9 cellular contexts compared by ENCODE assay signal in genomic region chr5:160166069-160166972, GRCh38. TPM values are rescaled to one million over a fixed set of nuclear protein-coding genes. Genes with fewer than 3 reads are reported as not detected.
DNase-seq lines count a peak whose midpoint lies in the region; ATAC-seq and TF ChIP-seq lines count a peak whose summit lies in the region.
"Had no signal": no experiment of that assay in that cellular context is flagged by ENCODE, and none has a peak within 500 bp of the region (broad histone marks: within the 10 kb centered on the region; RNA-seq: fewer than 3 reads in every experiment).

No MANE protein-coding gene starts in this region.

- H3K9me3 ChIP-seq in breast epithelium, result no peaks in the 10 kb centered on the region
- no peaks in the 10 kb centered on the region for H3K9me3 ChIP-seq in lower lobe of right lung
- no peaks in the 10 kb centered on the region for H3K9me3 ChIP-seq in upper lobe of left lung
- H3K9me3 ChIP-seq: MG63 had no signal

- H3K27ac ChIP-seq in breast epithelium, result peak overlapping the region; percentile 83 to 96
- H3K27ac ChIP-seq in lower lobe of right lung, result peak overlapping the region; percentile 39
- peak overlapping the region; percentile 70 to 79 (median 75) for H3K27ac ChIP-seq in upper lobe of left lung

- no peaks in the 10 kb centered on the region for H3K36me3 ChIP-seq in breast epithelium
- no peaks in the 10 kb centered on the region for H3K36me3 ChIP-seq in lower lobe of right lung
- H3K36me3 ChIP-seq in upper lobe of left lung, result no peaks in the 10 kb centered on the region
- H3K36me3 ChIP-seq: MG63 had no signal

- TF ChIP-seq EP300 in upper lobe of left lung (IDR thresholded peaks at IDR 0.05), result no peak

- TF ChIP-seq POLR2A in breast epithelium (IDR thresholded peaks at IDR 0.05), result no peak
- TF ChIP-seq POLR2A in upper lobe of left lung (IDR thresholded peaks at IDR 0.05), result no peak

- ATAC-seq in lower lobe of right lung (no peak), upper lobe of left lung (ENCODE audit: low FRiP score in 2 of 2) (no peak), HG03095 (IDR thresholded peaks at IDR 0.05; ENCODE audit: unreplicated experiment) (no peak)

- WGBS in upper lobe of left lung, 2 donors, result 63 to 69% methylated on average over 5 of the region's 5 CpGs

- H3K4me1 ChIP-seq in breast epithelium, result peaks cover 3 to 13% of the 10 kb centered on the region in 2 donors
- peaks cover 24% of the 10 kb centered on the region for H3K4me1 ChIP-seq in lower lobe of right lung
- peaks cover 16 to 22% (median 20%) of the 10 kb centered on the region in 4 donors for H3K4me1 ChIP-seq in upper lobe of left lung

- DNase-seq in NCI-H2171 treated with DMSO at 0.1 percent for 48 hours (lab: John Stamatoyannopoulos, UW) (peak; percentile 53), NCI-H2171 (lab: John Stamatoyannopoulos, UW) (no peak), breast epithelium (ENCODE audit: low spot score in 2 of 2) (no peak), lower lobe of right lung (no peak), upper lobe of left lung (no peak), SHP77 treated with DMSO at 0.1 percent for 48 hours (lab: John Stamatoyannopoulos, UW) (no peak), ecto neural progenitor cell (ENCODE audit: low spot score) (no peak)

- no peak overlapping the region for H3K4me3 ChIP-seq in breast epithelium
- H3K4me3 ChIP-seq in lower lobe of right lung, result no peak overlapping the region
- H3K4me3 ChIP-seq in upper lobe of left lung, result no peak overlapping the region

- TF ChIP-seq CTCF in breast epithelium (IDR thresholded peaks at IDR 0.05) (no peak), lower lobe of right lung (IDR thresholded peaks at IDR 0.05) (no peak), upper lobe of left lung (IDR thresholded peaks at IDR 0.05) (no peak)

- H3K27me3 ChIP-seq in breast epithelium, result no peaks in the 10 kb centered on the region
- no peaks in the 10 kb centered on the region for H3K27me3 ChIP-seq in lower lobe of right lung (ENCODE audit: low read depth)
- H3K27me3 ChIP-seq in upper lobe of left lung, result no peaks in the 10 kb centered on the region
- H3K27me3 ChIP-seq: MG63 had no signal

- intact Hi-C loops in breast epithelium (cut with DNase I; ENCODE audit: low total_unique reads) (loop anchor here (10.0 kb wide), 1 partner anchor 52 kb away; the partner anchor contains the start of gene PWWP2A), lower lobe of right lung (cut with DNase I) (no loop called here)

RNA-seq across cellular contexts. Expression of gene PWWP2A, which starts 47.1 kb away (rescaled TPM):
- 10 to 100 TPM; 29.8 to 45.8 (median 39.3) TPM for total RNA-seq in breast epithelium
- total RNA-seq in lower lobe of right lung, result 27.0 TPM
- total RNA-seq in upper lobe of left lung, result 10 to 100 TPM; 19.6 to 46.1 (median 33.8) TPM

Comparison
In these comparisons a context has a peak if more than half of its experiments do, and no peak if none do; other contexts are left out.
1. H3K27ac ChIP-seq: peak in every context shown above with its lines; median percentile 90 in breast epithelium; 75 in upper lobe of left lung; 39 in lower lobe of right lung.